Comparison of ENCODE assay signal across 10 cellular contexts in the genomic region with DNA sequence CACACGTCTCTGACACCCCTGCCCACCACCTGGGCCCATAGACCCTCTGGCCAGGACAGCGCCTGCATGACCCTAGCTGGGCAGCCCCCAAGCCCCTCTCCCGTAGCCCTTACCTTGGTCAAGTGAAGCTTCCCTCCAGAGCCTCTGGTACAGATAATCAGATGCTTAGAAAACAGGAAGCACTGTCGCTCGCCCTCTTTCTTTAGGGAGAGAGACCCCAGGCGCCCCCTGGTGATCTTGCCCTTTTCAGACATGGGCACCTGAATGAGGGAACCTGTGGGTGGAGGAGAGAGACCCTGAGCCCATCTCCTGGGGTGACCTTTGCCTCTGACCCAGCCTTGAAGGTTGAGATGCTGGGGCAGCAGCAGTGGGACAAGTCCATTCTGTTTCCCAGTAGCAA.
DNase-seq lines count a peak whose midpoint lies in the region; ATAC-seq and TF ChIP-seq lines count a peak whose summit lies in the region.
"Had no signal": no experiment of that assay in that cellular context is flagged by ENCODE, and none has a peak within 500 bp of the region (broad histone marks: within the 10 kb centered on the region; RNA-seq: fewer than 3 reads in every experiment).

No MANE protein-coding gene starts in this region.

- no peak overlapping the region for H3K27ac ChIP-seq in foreskin keratinocyte

- H3K27me3 ChIP-seq in BJ (ENCODE audit: control insufficient read depth, insufficient read depth, low read length) (no peaks in the 10 kb centered on the region), foreskin keratinocyte (no peaks in the 10 kb centered on the region)

- POLR2A ChIA-PET in BJ (lab: Charles Lee) = no interaction called here

- ATAC-seq in foreskin keratinocyte = no peak
- ATAC-seq in GM18520 (IDR thresholded peaks at IDR 0.05; ENCODE audit: unreplicated experiment) = no peak
- no peak for ATAC-seq in HG03521 (IDR thresholded peaks at IDR 0.05; ENCODE audit: unreplicated experiment)

- no peaks in the 10 kb centered on the region for H3K36me3 ChIP-seq in BJ (ENCODE audit: control insufficient read depth, insufficient read depth, low read length)

- H3K4me3 ChIP-seq in BJ (ENCODE audit: low read depth, low read length) (no peak overlapping the region), GM12865 (ENCODE audit: low read depth, low read length) (no peak overlapping the region)

- DNase-seq in BJ (ENCODE audit: low read depth) (no peak), GM12865 (ENCODE audit: low read depth) (peak; percentile 39), OCI-M1 (lab: John Stamatoyannopoulos, UW) (peak; percentile 48), foreskin keratinocyte (no peak), SHP77 treated with DMSO at 0.1 percent for 48 hours (lab: John Stamatoyannopoulos, UW) (no peak), cerebellar nuclear complex (lab: John Stamatoyannopoulos, UW) (no peak)
- DNase-seq: HCEC 1CT, NCI-H187 had no signal

- H3K4me1 ChIP-seq in foreskin keratinocyte = peaks cover 5% of the 10 kb centered on the region

- TF ChIP-seq CTCF in BJ (IDR thresholded peaks at IDR 0.05; ENCODE audit: insufficient read depth, low read depth, low read length) (0 out of 2 replicates have a peak, but pooled peaks have one; percentile 7), GM12865 (IDR thresholded peaks at IDR 0.05; ENCODE audit: insufficient read depth, low read depth, low read length, missing control alignments) (no peak), foreskin keratinocyte (conservative IDR thresholded peaks at IDR 0.05) (peak; percentile 35)

- CTCF ChIA-PET in BJ (lab: Yijun Ruan, JAX) = interaction anchor here (1.0 to 6.2 kb wide), 2 partner anchors 8 to 158 kb away, joined by 5 to 120 read pairs; no protein-coding TSS in a partner anchor

Comparison
In these comparisons a context has a peak if more than half of its experiments do, and no peak if none do; other contexts are left out.
1. DNase-seq: peak in GM12865 (single experiment) and OCI-M1 (single experiment); none in BJ (single experiment), foreskin keratinocyte (0 of 2), SHP77 treated with DMSO at 0.1 percent for 48 hours (single experiment) and cerebellar nuclear complex (0 of 2).